In genomic region chr1:74316302-74316701, GRCh38 we compare ENCODE assay signal across 21 cellular contexts.
"Had no signal": no experiment of that assay in that cellular context is flagged by ENCODE, and none has a peak within 500 bp of the region (broad histone marks: within the 10 kb centered on the region; RNA-seq: fewer than 3 reads in every experiment).

No MANE protein-coding gene starts in this region.

- H3K27ac ChIP-seq: HL-60, PC-9, Peyer's patch, SJCRH30 had no signal

- H2AFZ ChIP-seq: PC-9 had no signal

- H3K27me3 ChIP-seq: Peyer's patch, SJCRH30 had no signal

- H3K36me3 ChIP-seq: Peyer's patch, SJCRH30 had no signal

- H3K4me2 ChIP-seq: PC-9 had no signal

- DNase-seq: KBM-7, MV-4-11, NCI-H1048, NCI-H1105, NCI-H1417, NCI-H1436 treated with DMSO at 0.1 percent for 48 hours, NCI-H1694, NCI-H187 treated with DMSO at 0.1 percent for 48 hours, NCI-H2029 treated with DMSO at 0.1 percent for 48 hours, NCI-H345, NCI-H446 treated with DMSO at 0.1 percent for 48 hours, NCI-H510A treated with DMSO at 0.1 percent for 48 hours, NCI-H526 treated with DMSO at 0.1 percent for 48 hours, NCI-H748 treated with DMSO at 0.1 percent for 48 hours, PC-9, Peyer's patch, SHP77 treated with DMSO at 0.1 percent for 48 hours, SJCRH30 had no signal

- H3K4me3 ChIP-seq: PC-9, Peyer's patch, SJCRH30 had no signal

- ATAC-seq: Right ventricle myocardium inferior, SK-N-SH treated with all-trans-retinoic acid at 6 μM for 48 hours had no signal

- H3K9me3 ChIP-seq: Peyer's patch, SJCRH30 had no signal

- H3K4me1 ChIP-seq: Peyer's patch, SJCRH30 had no signal
